In the genomic region with DNA sequence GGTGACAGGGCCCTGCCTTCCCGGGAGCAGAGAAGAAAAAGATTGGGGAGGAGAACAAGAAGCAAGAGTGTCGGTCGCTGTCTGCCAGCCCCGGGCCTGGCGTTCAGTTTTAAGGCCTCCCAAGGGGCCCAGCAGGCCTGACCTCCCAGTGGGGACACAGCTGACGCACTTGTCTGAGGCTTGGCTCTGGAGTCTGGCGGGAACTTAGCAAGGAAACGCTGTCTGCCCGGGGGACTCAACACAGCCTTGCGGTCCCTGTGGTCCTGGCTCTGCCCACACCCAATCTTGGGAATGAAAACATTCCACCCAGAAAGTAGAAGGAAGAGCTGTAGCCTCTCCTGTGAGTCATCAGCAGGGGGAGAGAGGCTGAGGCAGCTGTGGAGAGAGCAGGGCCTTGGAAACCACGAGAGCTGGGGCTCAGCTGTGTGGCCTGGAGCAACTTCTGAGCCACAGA, we compare ENCODE assay signal across 8 cellular contexts. TPM values are rescaled to one million over a fixed set of nuclear protein-coding genes. Genes with fewer than 3 reads are reported as not detected.
DNase-seq lines count a peak whose midpoint lies in the region; ATAC-seq and TF ChIP-seq lines count a peak whose summit lies in the region.

No MANE protein-coding gene starts in this region.

- ATAC-seq in HG03175 (IDR thresholded peaks at IDR 0.05; ENCODE audit: unreplicated experiment): no peak
- no peak for ATAC-seq in GM19467 (IDR thresholded peaks at IDR 0.05; ENCODE audit: unreplicated experiment)
- ATAC-seq in GM19397 (IDR thresholded peaks at IDR 0.05; ENCODE audit: unreplicated experiment): no peak

- in situ Hi-C loops in G401 (cut with HindIII; ENCODE audit: low sequenced_read_pairs) (no loop called here), SK-MEL-5 (cut with HindIII; ENCODE audit: low pct_unique_long_range_greater_than_20kb, low sequenced_read_pairs) (no loop called here)

- TF ChIP-seq CTCF in fibroblast of the aortic adventitia (IDR thresholded peaks at IDR 0.05; ENCODE audit: insufficient read depth, low read length) (peak; percentile 10), osteocyte (IDR thresholded peaks at IDR 0.05) (peak; percentile 13)

- H3K4me3 Mint-ChIP-seq in osteocyte (ENCODE audit: unreplicated experiment): no peak overlapping the region

- DNase-seq in G401 (ENCODE audit: low spot score): peak; percentile 6
- DNase-seq in SK-MEL-5 (ENCODE audit: low read depth, low spot score): peak; percentile 67
- DNase-seq in fibroblast of the aortic adventitia (ENCODE audit: low read depth): peak; percentile 95
- peak; percentile 96 for DNase-seq in osteocyte (ENCODE audit: extremely low spot score, unreplicated experiment)
- DNase-seq in SKM-1 treated with dmso at 0.1 percent for 144 hours (lab: John Stamatoyannopoulos, UW; ENCODE audit: unreplicated experiment): no peak

- H3K36me3 Mint-ChIP-seq in osteocyte (ENCODE audit: unreplicated experiment): peaks cover 43% of the 10 kb centered on the region

- no peaks in the 10 kb centered on the region for H3K9me3 Mint-ChIP-seq in osteocyte (ENCODE audit: unreplicated experiment)

- H3K4me3 ChIP-seq in fibroblast of the aortic adventitia (ENCODE audit: low read depth, low read length): no peak overlapping the region

- peak overlapping the region; percentile 99 for H3K27ac Mint-ChIP-seq in osteocyte (ENCODE audit: unreplicated experiment)

- peaks cover 79% of the 10 kb centered on the region for H3K4me1 Mint-ChIP-seq in osteocyte (ENCODE audit: unreplicated experiment)

- no peaks in the 10 kb centered on the region for H3K27me3 Mint-ChIP-seq in osteocyte (ENCODE audit: unreplicated experiment)

RNA-seq across cellular contexts. Expression of a gene that starts 54.4 kb away (rescaled TPM):
- total RNA-seq in G401 (2014; rRNA removed; shearing (Covaris generic)): 3.7 and 4.2 TPM in 2 replicates
- total RNA-seq in SK-MEL-5 (2014; rRNA removed; shearing (Covaris generic)): 9.6 TPM in 2 replicates
- 3.3 and 5.2 TPM in 2 replicates for polyA plus RNA-seq in SK-MEL-5 (2015; cell fraction: cytosol; rRNA removed)
- 15.9 and 17.2 TPM in 2 replicates for polyA plus RNA-seq in SK-MEL-5 (2015; cell fraction: nucleus; rRNA removed)
- total RNA-seq in fibroblast of the aortic adventitia (ENCODE audit: low replicate concordance): 8.0 and 11.8 TPM in 2 replicates
- 13.9 and 15.0 TPM in 2 replicates for total RNA-seq in osteocyte
